ENCODE assay signal across 1 cellular context in genomic region chr1:51416910-51417309, GRCh38.
TF ChIP-seq lines count a peak whose summit lies in the region.

No MANE protein-coding gene starts in this region.

TF ChIP-seq in GM23338, 12 proteins besides CTCF, POLR2A, EP300 and RAD21 (continued from another document):
- TF ChIP-seq ETS1 (IDR thresholded peaks at IDR 0.05), result no peak
- no peak for TF ChIP-seq EZH2phosphoT487 (IDR thresholded peaks at IDR 0.05; ENCODE audit: unreplicated experiment)
- no peak for TF ChIP-seq EZH2 (IDR thresholded peaks at IDR 0.05; ENCODE audit: low read depth, unreplicated experiment)
- no peak for TF ChIP-seq STAT1 (IDR thresholded peaks at IDR 0.05; ENCODE audit: unreplicated experiment)
- no peak for TF ChIP-seq REST (IDR thresholded peaks at IDR 0.05; ENCODE audit: unreplicated experiment)
- TF ChIP-seq POLR2AphosphoS5 (IDR thresholded peaks at IDR 0.05; ENCODE audit: low read depth), result no peak
- no peak for TF ChIP-seq JUNB (IDR thresholded peaks at IDR 0.05; ENCODE audit: unreplicated experiment)
TF ChIP-seq in GM23338: peak in this region for 0.
